ENCODE assay signal across 11 cellular contexts in genomic region chr16:65782537-65783290, GRCh38.
A peak's percentile ranks its signal among the peaks of the same experiment; 100 is the strongest.
DNase-seq lines count a peak whose midpoint lies in the region; ATAC-seq and TF ChIP-seq lines count a peak whose summit lies in the region.
"Had no signal": no experiment of that assay in that cellular context is flagged by ENCODE, and none has a peak within 500 bp of the region (broad histone marks: within the 10 kb centered on the region; RNA-seq: fewer than 3 reads in every experiment).

No MANE protein-coding gene starts in this region.

- H3K9me3 Mint-ChIP-seq in WTC11, result peaks cover 22% of the 10 kb centered on the region

- H3K4me3 Mint-ChIP-seq in WTC11, result no peak overlapping the region
- H3K4me3 Mint-ChIP-seq: CD8-positive, alpha-beta memory T cell; nephron progenitor cell; stimulated activated effector memory CD8-positive, alpha-beta T cell treated with anti-CD3 and anti-CD28 coated beads, Interleukin-12 subunit alpha, Interleukin-12 subunit beta, amount 100 ng/mL, for 72 hours had no signal

- no peaks in the 10 kb centered on the region for H3K4me1 ChIP-seq in MM.1S (ENCODE audit: low read length)

- H2AFZ ChIP-seq in MM.1S (ENCODE audit: low read length), result no peak overlapping the region

- no peaks in the 10 kb centered on the region for H3F3A ChIP-seq in MM.1S (ENCODE audit: insufficient read depth, low read length)

- no peaks in the 10 kb centered on the region for H3K9me2 ChIP-seq in MM.1S (replicated peaks; ENCODE audit: insufficient read depth, low read length)

- TF ChIP-seq CTCF in BJ (IDR thresholded peaks at IDR 0.05; ENCODE audit: insufficient read depth, low read depth, low read length), result no peak
- no peak for TF ChIP-seq CTCF in WTC11 (IDR thresholded peaks at IDR 0.05)
- no peak for TF ChIP-seq CTCF in MM.1S (IDR thresholded peaks at IDR 0.05; ENCODE audit: low read length)

- no peak overlapping the region for H3K4me2 ChIP-seq in MM.1S (ENCODE audit: low read depth, low read length)

- H3K79me2 ChIP-seq in MM.1S (ENCODE audit: low read length), result no peaks in the 10 kb centered on the region

- no peaks in the 10 kb centered on the region for H4K20me1 ChIP-seq in MM.1S (ENCODE audit: insufficient read depth, low read length)

- DNase-seq in BJ (ENCODE audit: low read depth) (peak; percentile 63), M059J (ENCODE audit: low read depth) (peak; percentile 87), dedifferentiated amniotic fluid mesenchymal stem cell (ENCODE audit: extremely low spot score) (peak; percentile 87), non-pigmented ciliary epithelial cell (ENCODE audit: low read depth) (peak; percentile 40), NCI-H146 treated with DMSO at 0.1 percent for 48 hours (lab: John Stamatoyannopoulos, UW; ENCODE audit: unreplicated experiment) (no peak), WTC11 (ENCODE audit: low spot score) (no peak), NCI-H187 (lab: John Stamatoyannopoulos, UW) (no peak), MM.1S (no peak)
- DNase-seq: CD8-positive, alpha-beta memory T cell; nephron progenitor cell had no signal

- H3K27me3 ChIP-seq in BJ (ENCODE audit: control insufficient read depth, insufficient read depth, low read length) (no peaks in the 10 kb centered on the region; the same call in 1 of the 2 replicates), MM.1S (replicated peaks; ENCODE audit: insufficient read depth, low read length) (no peaks in the 10 kb centered on the region)

- H3K9ac ChIP-seq in MM.1S (ENCODE audit: low read length), result no peak overlapping the region

- no peak overlapping the region for H3K27ac ChIP-seq in MM.1S (ENCODE audit: low read length)

- no peak overlapping the region for H3K4me3 ChIP-seq in BJ (ENCODE audit: low read depth, low read length)
- H3K4me3 ChIP-seq in MM.1S (ENCODE audit: low read length), result no peak overlapping the region

- CTCF ChIA-PET in BJ (lab: Yijun Ruan, JAX) (interaction anchor here (1.2 kb wide), 1 partner anchor 8 kb away, joined by 3 read pairs; no protein-coding TSS in a partner anchor), WTC11 (lab: Charles Lee) (interaction anchor here (1.1 kb wide), 1 partner anchor 281 kb away, joined by 3 read pairs; no protein-coding TSS in a partner anchor)

- peaks cover 3% of the 10 kb centered on the region; the same call in 1 of the 2 replicates for H3K4me1 Mint-ChIP-seq in WTC11
- H3K4me1 Mint-ChIP-seq: CD8-positive, alpha-beta memory T cell; stimulated activated effector memory CD8-positive, alpha-beta T cell treated with anti-CD3 and anti-CD28 coated beads, Interleukin-12 subunit alpha, Interleukin-12 subunit beta, amount 100 ng/mL, for 72 hours had no signal

- H3K36me3 Mint-ChIP-seq in WTC11, result peaks cover 8% of the 10 kb centered on the region
- H3K36me3 Mint-ChIP-seq: CD8-positive, alpha-beta memory T cell; stimulated activated effector memory CD8-positive, alpha-beta T cell treated with anti-CD3 and anti-CD28 coated beads, Interleukin-12 subunit alpha, Interleukin-12 subunit beta, amount 100 ng/mL, for 72 hours had no signal

- no peak for ATAC-seq in WTC11
- ATAC-seq: stimulated activated effector memory CD8-positive, alpha-beta T cell treated with anti-CD3 and anti-CD28 coated beads, Interleukin-12 subunit alpha, Interleukin-12 subunit beta, amount 100 ng/mL, for 72 hours had no signal

- no peak overlapping the region for H3K27ac Mint-ChIP-seq in WTC11
- H3K27ac Mint-ChIP-seq: nephron progenitor cell; stimulated activated effector memory CD8-positive, alpha-beta T cell treated with anti-CD3 and anti-CD28 coated beads, Interleukin-12 subunit alpha, Interleukin-12 subunit beta, amount 100 ng/mL, for 72 hours had no signal

- POLR2A ChIA-PET in BJ (lab: Charles Lee), result interaction anchor here (0.5 to 0.6 kb wide), 2 partner anchors 11 to 235 kb away, joined by 3 to 4 read pairs; no protein-coding TSS in a partner anchor
- POLR2A ChIA-PET in WTC11 (lab: Charles Lee), result no interaction called here

- H3K36me3 ChIP-seq in BJ (ENCODE audit: control insufficient read depth, insufficient read depth, low read length) (no peaks in the 10 kb centered on the region), MM.1S (replicated peaks; ENCODE audit: insufficient read depth, low read length) (no peaks in the 10 kb centered on the region)

- no peaks in the 10 kb centered on the region for H3K9me3 ChIP-seq in MM.1S (replicated peaks; ENCODE audit: insufficient read depth, low read length)

- H3K27me3 Mint-ChIP-seq in WTC11 (ENCODE audit: low read depth), result peaks cover 7% of the 10 kb centered on the region
- H3K27me3 Mint-ChIP-seq: CD8-positive, alpha-beta memory T cell had no signal

TF ChIP-seq in WTC11, 78 proteins besides CTCF, POLR2A, EP300 and RAD21 (continues in another document):
- TF ChIP-seq ATF3 (CRISPR knock-in tag; conservative IDR thresholded peaks at IDR 0.05) (no peak), USF1 (CRISPR knock-in tag; IDR thresholded peaks at IDR 0.05) (no peak), ATF6 (CRISPR knock-in tag; IDR thresholded peaks at IDR 0.05) (no peak), ARID4B (CRISPR knock-in tag; IDR thresholded peaks at IDR 0.05; ENCODE audit: borderline replicate concordance) (no peak), SMAD4 (CRISPR knock-in tag; IDR thresholded peaks at IDR 0.05) (no peak), PRRX2 (CRISPR knock-in tag; IDR thresholded peaks at IDR 0.05) (no peak)

Comparison
In these comparisons a context has a peak if more than half of its experiments do, and no peak if none do; other contexts are left out.
1. DNase-seq: peak in BJ (single experiment), M059J (single experiment), dedifferentiated amniotic fluid mesenchymal stem cell (single experiment) and non-pigmented ciliary epithelial cell (single experiment); none in NCI-H146 treated with DMSO at 0.1 percent for 48 hours (single experiment), WTC11 (single experiment), NCI-H187 (0 of 2) and MM.1S (single experiment).